ENCODE assay signal across 8 cellular contexts in genomic region chr19:35936738-35937268, GRCh38. TPM values are rescaled to one million over a fixed set of nuclear protein-coding genes. Genes with fewer than 3 reads are reported as not detected.
DNase-seq lines count a peak whose midpoint lies in the region; TF ChIP-seq lines count a peak whose summit lies in the region.

No MANE protein-coding gene starts in this region.

- BruUV-seq in PC-9 (replicated peaks; lab: Mats Ljungman, UMichigan) = no TSS peak

- WGBS in esophagus, 2 donors = 16 to 17% methylated on average over 11 of the region's 11 CpGs

- H3K27ac ChIP-seq in DOHH2 (ENCODE audit: low read depth, low read length) (no peak overlapping the region), PC-9 (no peak overlapping the region), esophagus (ENCODE audit: low read depth in 2 of 2, low read length in 1 of 2) (peak overlapping the region; percentile 70 to 73), parathyroid adenoma (peak overlapping the region; percentile 69)

- H3K4me3 ChIP-seq in DOHH2 (ENCODE audit: low read length) (peak overlapping the region; percentile 72), PC-9 (peak overlapping the region; percentile 88), esophagus (ENCODE audit: low read depth in 1 of 2, low read length in 2 of 2) (peak overlapping the region; percentile 53 to 90), parathyroid adenoma (ENCODE audit: low read depth, low read length) (peak overlapping the region; percentile 63)

- H3K27me3 ChIP-seq in DOHH2 (ENCODE audit: control insufficient read depth, low read length) = peaks cover 16% of the 10 kb centered on the region
- H3K27me3 ChIP-seq in PC-9 (ENCODE audit: insufficient read depth, low read depth) = no peaks in the 10 kb centered on the region
- H3K27me3 ChIP-seq in esophagus (ENCODE audit: control insufficient read depth in 1 of 2, insufficient read depth in 2 of 2, low read length in 2 of 2) = no peaks in the 10 kb centered on the region
- no peaks in the 10 kb centered on the region for H3K27me3 ChIP-seq in parathyroid adenoma (ENCODE audit: control insufficient read depth, insufficient read depth, low read length)

- TF ChIP-seq CTCF in DOHH2 (IDR thresholded peaks at IDR 0.05; ENCODE audit: low read depth, low read length, poor library complexity, severe bottlenecking) = no peak
- TF ChIP-seq CTCF in PC-9 (conservative IDR thresholded peaks at IDR 0.05) = no peak
- TF ChIP-seq CTCF in parathyroid adenoma (IDR thresholded peaks at IDR 0.05) = no peak

- POLR2A ChIA-PET in PC-9 (lab: Charles Lee; ENCODE audit: unreplicated experiment) = no interaction called here

- CTCF ChIA-PET in PC-9 (lab: Charles Lee) = interaction anchor here (0.7 kb wide), 1 partner anchor 117 kb away, joined by 3 read pairs; the partner anchor contains the start of gene THAP8

- intact Hi-C loops in PC-9 (cut with micrococcal nuclease; ENCODE audit: unreplicated experiment) = loop anchor here (10.0 kb wide), 1 partner anchor 622 kb away; no protein-coding TSS in a partner anchor

- H3K4me1 ChIP-seq in DOHH2 (ENCODE audit: control insufficient read depth, low read length) = peaks cover 19% of the 10 kb centered on the region
- H3K4me1 ChIP-seq in PC-9 (replicated peaks; ENCODE audit: insufficient read depth) = peaks cover 24% of the 10 kb centered on the region
- H3K4me1 ChIP-seq in esophagus (ENCODE audit: control insufficient read depth in 2 of 2, insufficient read depth in 2 of 2, low read length in 1 of 2) = peaks cover 9 to 24% of the 10 kb centered on the region in 2 donors
- H3K4me1 ChIP-seq in parathyroid adenoma = peaks cover 10% of the 10 kb centered on the region

- no peaks in the 10 kb centered on the region for H3K79me2 ChIP-seq in DOHH2 (ENCODE audit: control insufficient read depth, low read length)
- 0 out of 2 replicates have a peak, but pooled peaks cover 5% of the 10 kb centered on the region for H3K79me2 ChIP-seq in PC-9 (ENCODE audit: low read depth)
- H3K79me2 ChIP-seq in parathyroid adenoma = no peaks in the 10 kb centered on the region

- H3K36me3 ChIP-seq in DOHH2 (ENCODE audit: control insufficient read depth, low read length) (no peaks in the 10 kb centered on the region), PC-9 (ENCODE audit: low read depth) (no peaks in the 10 kb centered on the region), esophagus (ENCODE audit: control insufficient read depth in 2 of 2, insufficient read depth in 2 of 2, low read length in 1 of 2) (peaks cover 0 to 17% of the 10 kb centered on the region in 2 donors), parathyroid adenoma (ENCODE audit: control insufficient read depth, insufficient read depth, low read length) (no peaks in the 10 kb centered on the region)

- no peaks in the 10 kb centered on the region for H3K9me3 ChIP-seq in DOHH2 (ENCODE audit: control insufficient read depth, insufficient read depth, low read length)
- no peaks in the 10 kb centered on the region for H3K9me3 ChIP-seq in PC-9 (ENCODE audit: insufficient read depth, low read depth)
- no peaks in the 10 kb centered on the region for H3K9me3 ChIP-seq in esophagus (ENCODE audit: control insufficient read depth in 2 of 2, insufficient read depth in 1 of 2, low read depth in 1 of 2, low read length in 1 of 2)
- no peaks in the 10 kb centered on the region for H3K9me3 ChIP-seq in parathyroid adenoma (ENCODE audit: control insufficient read depth, low read length)

- H4K20me1 ChIP-seq in DOHH2 (ENCODE audit: control insufficient read depth, insufficient read depth, low read depth, low read length) (no peaks in the 10 kb centered on the region), PC-9 (ENCODE audit: insufficient read depth) (no peaks in the 10 kb centered on the region; the same call in 1 of the 2 replicates)

- H3F3A ChIP-seq in DOHH2 (ENCODE audit: control insufficient read depth, insufficient read depth) = no peaks in the 10 kb centered on the region
- peaks cover 9% of the 10 kb centered on the region; the same call in 1 of the 2 replicates for H3F3A ChIP-seq in PC-9 (ENCODE audit: insufficient read depth, low read depth)

- H3K4me2 ChIP-seq in DOHH2 (ENCODE audit: low read length) (peak overlapping the region; percentile 69), PC-9 (peak overlapping the region; percentile 100), parathyroid adenoma (ENCODE audit: low read length) (peak overlapping the region; percentile 86)

- H3K9me2 ChIP-seq in DOHH2 (replicated peaks; ENCODE audit: control insufficient read depth, low read length) (no peaks in the 10 kb centered on the region), PC-9 (ENCODE audit: insufficient read depth) (no peaks in the 10 kb centered on the region)

- peak overlapping the region; percentile 90 for H2AFZ ChIP-seq in PC-9
- H2AFZ ChIP-seq in parathyroid adenoma = peak overlapping the region; percentile 67

- peak overlapping the region; percentile 47 for H3K9ac ChIP-seq in parathyroid adenoma

- DNase-seq in PC-9 = no peak
- no peak for DNase-seq in cerebellar cortex (ENCODE audit: low spot score)
- no peak for DNase-seq in NCI-H510A treated with DMSO at 0.1 percent for 48 hours (lab: John Stamatoyannopoulos, UW)
- no peak for DNase-seq in occipital lobe (lab: John Stamatoyannopoulos, UW)
- DNase-seq in glomerular visceral epithelial cell (ENCODE audit: extremely low spot score) = no peak

RNA-seq across cellular contexts. Expression of gene LRFN3, which starts 0.6 kb away (rescaled TPM):
- 10.5 and 14.7 TPM in 2 replicates for total RNA-seq in PC-9 (2021)
- polyA plus RNA-seq in esophagus = 1 to 10 TPM; 4.9 to 5.0 TPM
- total RNA-seq in occipital lobe = 10.5 TPM

RNA-seq across cellular contexts. Expression of gene TYROBP, which starts 28.7 kb away (rescaled TPM):
- total RNA-seq in PC-9 (2021) (not detected in 2 replicates), occipital lobe (3.1 TPM)
- 10 to 100 TPM; 16.7 to 26.8 TPM for polyA plus RNA-seq in esophagus

RNA-seq across cellular contexts. Expression of gene HCST, which starts 34.5 kb away (rescaled TPM):
- total RNA-seq in PC-9 (2021) (1.8 and 2.6 TPM in 2 replicates), occipital lobe (not detected)
- polyA plus RNA-seq in esophagus = 1 to 10 TPM; 6.2 to 6.7 TPM

RNA-seq across cellular contexts. Expression of gene NFKBID, which starts 36.5 kb away (rescaled TPM):
- total RNA-seq in PC-9 (2021) (15.7 and 27.5 TPM in 2 replicates), occipital lobe (3.0 TPM)
- 1 to 10 TPM; 6.6 to 8.5 TPM for polyA plus RNA-seq in esophagus

RNA-seq across cellular contexts. Expression of gene SDHAF1, which starts 58.2 kb away (rescaled TPM):
- total RNA-seq in PC-9 (2021) = 16.9 and 22.4 TPM in 2 replicates
- 10 to 100 TPM in 1 of 2 donors, 1 to 10 TPM in 1; 8.6 to 18.0 TPM for polyA plus RNA-seq in esophagus
- 10.6 TPM for total RNA-seq in occipital lobe

Comparison
In these comparisons a context has a peak if more than half of its experiments do, and no peak if none do; other contexts are left out.
1. H3K27ac ChIP-seq: peak in esophagus (2 of 2) and parathyroid adenoma (single experiment); none in DOHH2 (single experiment) and PC-9 (single experiment).
2. Peak in every context shown above with its lines, with median percentiles within 50 percentile points of each other: H3K4me2 ChIP-seq and H3K4me3 ChIP-seq.